Comparison of ENCODE assay signal across 20 cellular contexts in the genomic region with DNA sequence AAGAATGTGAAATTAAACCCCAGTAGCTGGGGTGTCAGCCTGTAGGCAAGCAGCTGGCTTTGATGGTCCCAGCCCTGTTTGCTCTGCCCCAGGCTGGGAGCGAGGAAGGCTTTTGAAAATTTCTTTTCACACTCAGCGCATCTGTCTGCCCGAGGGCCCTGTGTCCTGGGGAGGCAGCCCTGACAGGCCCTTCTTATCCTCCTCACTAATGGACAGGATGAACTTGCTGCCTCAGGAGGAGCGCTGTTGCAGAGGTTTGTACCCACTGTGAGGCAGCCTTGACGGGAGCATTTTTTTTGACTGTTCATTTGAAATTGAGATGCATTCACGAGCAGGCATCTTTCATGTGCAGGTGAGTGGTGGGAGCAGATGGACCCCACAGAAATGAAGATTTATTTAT.
"Had no signal": no experiment of that assay in that cellular context is flagged by ENCODE, and none has a peak within 500 bp of the region (broad histone marks: within the 10 kb centered on the region; RNA-seq: fewer than 3 reads in every experiment).

No MANE protein-coding gene starts in this region.

- ATAC-seq: left lobe of liver; mucosa of descending colon; naive thymus-derived CD8-positive, alpha-beta T cell had no signal

- H3K4me3 ChIP-seq: hepatocyte, mucosa of descending colon, right atrium auricular region, sigmoid colon, skin epidermis, upper lobe of left lung, uterus had no signal

- H3K36me3 Mint-ChIP-seq: naive thymus-derived CD8-positive, alpha-beta T cell had no signal

- H3K4me2 ChIP-seq: hepatocyte had no signal

- H3K27ac ChIP-seq: hepatocyte, right atrium auricular region, sigmoid colon, skin epidermis, upper lobe of left lung, uterus had no signal

- H3K79me2 ChIP-seq: hepatocyte had no signal

- H3K4me3 Mint-ChIP-seq: dendritic cell treated with granulocyte-macrophage colony-stimulating factor and Interleukin-4, amounts not matched to agents 40 ng/mL and 50 ng/mL, for 4 days; naive thymus-derived CD8-positive, alpha-beta T cell; neural crest cell had no signal

- H3K9me3 Mint-ChIP-seq: dendritic cell treated with granulocyte-macrophage colony-stimulating factor and Interleukin-4, amounts not matched to agents 40 ng/mL and 50 ng/mL, for 4 days; naive thymus-derived CD8-positive, alpha-beta T cell had no signal

- H3K27me3 Mint-ChIP-seq: dendritic cell treated with granulocyte-macrophage colony-stimulating factor and Interleukin-4, amounts not matched to agents 40 ng/mL and 50 ng/mL, for 4 days had no signal

- H3K36me3 ChIP-seq: right atrium auricular region, sigmoid colon, upper lobe of left lung, uterus had no signal

- H3K4me1 ChIP-seq: right atrium auricular region, sigmoid colon, upper lobe of left lung, uterus had no signal

- H3K4me1 Mint-ChIP-seq: naive thymus-derived CD8-positive, alpha-beta T cell; neural crest cell had no signal

- H3K27ac Mint-ChIP-seq: dendritic cell treated with granulocyte-macrophage colony-stimulating factor and Interleukin-4, amounts not matched to agents 40 ng/mL and 50 ng/mL, for 4 days; naive thymus-derived CD8-positive, alpha-beta T cell had no signal

- H2AFZ ChIP-seq: hepatocyte had no signal

- H3K27me3 ChIP-seq: hepatocyte, right atrium auricular region, sigmoid colon, upper lobe of left lung, uterus had no signal

- DNase-seq: erythroblast; foreskin melanocyte; head of caudate nucleus; kidney glomerular epithelial cell; mammary epithelial cell; mucosa of descending colon; naive thymus-derived CD8-positive, alpha-beta T cell; posterior cingulate gyrus; sigmoid colon; stimulated activated CD4-positive, alpha-beta T cell treated with anti-CD3 and anti-CD28 coated beads, Interleukin-2, amount 100 ng/mL, for 24 hours; stimulated activated CD4-positive, alpha-beta T cell treated with anti-CD3 and anti-CD28 coated beads, Interleukin-4, amount 100 ng/mL, for 4 hours; stimulated activated naive CD4-positive, alpha-beta T cell treated with Interleukin-2 at 50 U/mL for 16 hours; upper lobe of left lung; uterus had no signal
